21 cellular contexts compared by ENCODE assay signal in genomic region chr6:15556711-15557110, GRCh38.
DNase-seq lines count a peak whose midpoint lies in the region; ATAC-seq lines count a peak whose summit lies in the region.
"Had no signal": no experiment of that assay in that cellular context is flagged by ENCODE, and none has a peak within 500 bp of the region (broad histone marks: within the 10 kb centered on the region; RNA-seq: fewer than 3 reads in every experiment).

No MANE protein-coding gene starts in this region.

- H3K9me3 ChIP-seq in T-helper 17 cell (ENCODE audit: control insufficient read depth, low read length, poor library complexity, severe bottlenecking), result no peaks in the 10 kb centered on the region

- peak overlapping the region; percentile 13 for H3K27ac Mint-ChIP-seq in activated T-cell treated with anti-CD3 and anti-CD28 coated beads, Interleukin-2, amount 50 U/mL, for 24 hours
- H3K27ac Mint-ChIP-seq in T-helper 17 cell (peak overlapping the region; percentile 14), memory B cell (peak overlapping the region; percentile 5)
- H3K27ac Mint-ChIP-seq in stimulated activated memory B cell treated with anti-CD40 and anti-IgM and Interleukin-4, amounts not matched to agents 10 μg/mL and 1 μg/mL and 100 μg/mL, for 72 hours, result peak overlapping the region; percentile 20
- H3K27ac Mint-ChIP-seq: CD4-positive, CD25-positive, alpha-beta regulatory T cell; HFFc6 had no signal

- ATAC-seq in T-helper 17 cell, result no peak
- ATAC-seq in memory B cell (ENCODE audit: low read depth), result no peak
- no peak for ATAC-seq in stimulated activated memory B cell treated with anti-CD40 and anti-IgM and Interleukin-4, amounts not matched to agents 10 μg/mL and 1 μg/mL and 100 μg/mL, for 72 hours
- ATAC-seq: GM12878, Right ventricle myocardium inferior had no signal

- H3K9me3 Mint-ChIP-seq in activated T-cell treated with anti-CD3 and anti-CD28 coated beads, Interleukin-2, amount 50 U/mL, for 24 hours, result no peaks in the 10 kb centered on the region
- no peaks in the 10 kb centered on the region for H3K9me3 Mint-ChIP-seq in memory B cell
- H3K9me3 Mint-ChIP-seq in stimulated activated memory B cell treated with anti-CD40 and anti-IgM and Interleukin-4, amounts not matched to agents 10 μg/mL and 1 μg/mL and 100 μg/mL, for 72 hours, result no peaks in the 10 kb centered on the region
- H3K9me3 Mint-ChIP-seq: CD4-positive, CD25-positive, alpha-beta regulatory T cell; HFFc6 had no signal

- H3K4me3 Mint-ChIP-seq in activated T-cell treated with anti-CD3 and anti-CD28 coated beads, Interleukin-2, amount 50 U/mL, for 24 hours, result no peak overlapping the region
- peak overlapping the region; percentile 1 for H3K4me3 Mint-ChIP-seq in T-helper 17 cell
- H3K4me3 Mint-ChIP-seq in memory B cell, result no peak overlapping the region
- no peak overlapping the region for H3K4me3 Mint-ChIP-seq in stimulated activated memory B cell treated with anti-CD40 and anti-IgM and Interleukin-4, amounts not matched to agents 10 μg/mL and 1 μg/mL and 100 μg/mL, for 72 hours
- H3K4me3 Mint-ChIP-seq: CD4-positive, CD25-positive, alpha-beta regulatory T cell; HFFc6 had no signal

- DNase-seq in activated T-cell treated with anti-CD3 and anti-CD28 coated beads, Interleukin-2, amount 50 U/mL, for 24 hours, result no peak
- no peak for DNase-seq in activated T-cell treated with anti-CD3 and anti-CD28 coated beads, Interleukin-2, amount 50 U/mL, for 48 hours
- no peak for DNase-seq in T-helper 17 cell
- no peak for DNase-seq in memory B cell (ENCODE audit: low spot score in 2 of 2)
- DNase-seq in AML-193 (lab: John Stamatoyannopoulos, UW), result no peak
- no peak for DNase-seq in cerebellar cortex (ENCODE audit: low spot score)
- no peak for DNase-seq in NCI-H2029 (lab: John Stamatoyannopoulos, UW)
- DNase-seq: 8988T; CD4-positive, CD25-positive, alpha-beta regulatory T cell; COR-L47; DMS79 treated with DMSO at 0.1 percent for 48 hours; H7; HFFc6; NCI-H1105; NCI-H146; NCI-H2081; NCI-H2171 treated with DMSO at 0.1 percent for 48 hours; NCI-H446 had no signal

- peaks cover 5% of the 10 kb centered on the region for H3K36me3 Mint-ChIP-seq in activated T-cell treated with anti-CD3 and anti-CD28 coated beads, Interleukin-2, amount 50 U/mL, for 24 hours (ENCODE audit: low read depth)
- no peaks in the 10 kb centered on the region for H3K36me3 Mint-ChIP-seq in T-helper 17 cell (ENCODE audit: low read depth)
- peaks cover 7% of the 10 kb centered on the region for H3K36me3 Mint-ChIP-seq in memory B cell
- peaks cover 6% of the 10 kb centered on the region for H3K36me3 Mint-ChIP-seq in stimulated activated memory B cell treated with anti-CD40 and anti-IgM and Interleukin-4, amounts not matched to agents 10 μg/mL and 1 μg/mL and 100 μg/mL, for 72 hours

- H3K27me3 Mint-ChIP-seq in activated T-cell treated with anti-CD3 and anti-CD28 coated beads, Interleukin-2, amount 50 U/mL, for 24 hours, result no peaks in the 10 kb centered on the region
- no peaks in the 10 kb centered on the region for H3K27me3 Mint-ChIP-seq in T-helper 17 cell
- no peaks in the 10 kb centered on the region for H3K27me3 Mint-ChIP-seq in memory B cell
- H3K27me3 Mint-ChIP-seq in stimulated activated memory B cell treated with anti-CD40 and anti-IgM and Interleukin-4, amounts not matched to agents 10 μg/mL and 1 μg/mL and 100 μg/mL, for 72 hours, result no peaks in the 10 kb centered on the region
- H3K27me3 Mint-ChIP-seq: CD4-positive, CD25-positive, alpha-beta regulatory T cell had no signal

- peaks cover 18% of the 10 kb centered on the region for H3K4me1 Mint-ChIP-seq in activated T-cell treated with anti-CD3 and anti-CD28 coated beads, Interleukin-2, amount 50 U/mL, for 24 hours (ENCODE audit: low read depth)
- H3K4me1 Mint-ChIP-seq in T-helper 17 cell (peaks cover 21% of the 10 kb centered on the region), memory B cell (peaks cover 19% of the 10 kb centered on the region)
- peaks cover 53% of the 10 kb centered on the region for H3K4me1 Mint-ChIP-seq in stimulated activated memory B cell treated with anti-CD40 and anti-IgM and Interleukin-4, amounts not matched to agents 10 μg/mL and 1 μg/mL and 100 μg/mL, for 72 hours
